In the genomic region with DNA sequence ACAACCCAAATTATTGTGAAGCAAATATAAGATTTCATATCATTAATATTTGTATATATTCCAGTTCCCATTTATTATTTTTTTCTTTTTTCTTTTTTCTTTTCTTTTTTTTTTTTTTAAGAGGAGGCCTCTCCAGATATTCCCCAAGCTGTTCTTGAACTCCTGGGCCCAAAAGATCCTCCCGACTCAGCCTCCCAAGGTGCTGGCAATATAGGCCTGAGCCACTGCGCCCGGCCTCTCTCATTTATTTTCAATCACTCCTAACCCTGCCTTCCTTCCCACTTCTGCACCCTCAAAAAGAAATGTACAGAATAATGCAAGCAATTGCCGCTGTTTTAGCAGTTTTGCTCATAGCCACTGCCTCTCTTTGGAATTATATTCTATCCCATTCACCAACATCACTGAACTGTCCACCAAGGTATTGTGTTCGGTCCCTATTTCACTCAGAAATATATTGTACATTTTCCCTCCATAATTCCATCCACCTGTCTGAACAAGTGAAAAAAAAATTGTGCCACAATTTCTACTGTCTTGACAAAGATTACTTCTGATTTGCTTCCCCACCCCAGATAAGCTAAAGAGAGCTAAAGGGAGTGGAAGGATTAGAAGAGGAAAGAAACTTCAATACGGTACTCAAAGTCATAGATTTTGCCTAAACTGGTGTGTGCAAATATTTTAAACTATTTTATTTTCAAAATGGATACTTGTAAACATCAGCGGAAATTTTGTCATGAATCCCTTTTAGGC, we compare ENCODE assay signal across 9 cellular contexts. TPM values are rescaled to one million over a fixed set of nuclear protein-coding genes. Genes with fewer than 3 reads are reported as not detected.
DNase-seq lines count a peak whose midpoint lies in the region; ATAC-seq and TF ChIP-seq lines count a peak whose summit lies in the region.
"Had no signal": no experiment of that assay in that cellular context is flagged by ENCODE, and none has a peak within 500 bp of the region (broad histone marks: within the 10 kb centered on the region; RNA-seq: fewer than 3 reads in every experiment).

No MANE protein-coding gene starts in this region.

- H3K36me3 ChIP-seq in HAP-1 (replicated peaks) = no peaks in the 10 kb centered on the region
- H3K36me3 ChIP-seq in smooth muscle cell (ENCODE audit: low read depth) = no peaks in the 10 kb centered on the region

- H3K9ac ChIP-seq in smooth muscle cell (ENCODE audit: low read depth) = no peak overlapping the region

- peaks cover 55% of the 10 kb centered on the region for H4K20me1 ChIP-seq in smooth muscle cell (ENCODE audit: low read depth)

- peaks cover 7% of the 10 kb centered on the region for H3F3A ChIP-seq in smooth muscle cell (ENCODE audit: low read depth)

- TF ChIP-seq CTCF in WI38 (IDR thresholded peaks at IDR 0.05; ENCODE audit: low read depth, low read length) (no peak), foreskin fibroblast (IDR thresholded peaks at IDR 0.05; ENCODE audit: low read depth, low read length) (no peak), smooth muscle cell (IDR thresholded peaks at IDR 0.05; ENCODE audit: borderline replicate concordance, insufficient read depth, poor library complexity, severe bottlenecking) (no peak)

- in situ Hi-C loops in HAP-1 (cut with MboI; ENCODE audit: low sequenced_read_pairs) = no loop called here

- no peaks in the 10 kb centered on the region for H3K27me3 ChIP-seq in HAP-1 (ENCODE audit: low read depth)
- no peaks in the 10 kb centered on the region for H3K27me3 ChIP-seq in smooth muscle cell (ENCODE audit: low read depth)

- no peak overlapping the region for H3K27ac ChIP-seq in smooth muscle cell (ENCODE audit: low read depth)

- WGBS in smooth muscle cell (ENCODE audit: low lambda C conversion rate) = 88% methylated on average over 7 of the region's 7 CpGs

- H3K4me3 ChIP-seq in HAP-1 (peak overlapping the region; percentile 56), WI38 (ENCODE audit: low read depth, low read length) (peak overlapping the region; percentile 92), foreskin fibroblast (ENCODE audit: low read depth in 1 of 2, low read length in 2 of 2) (peak overlapping the region; percentile 79 to 89), smooth muscle cell (peak overlapping the region; percentile 91)

- H3K9me3 ChIP-seq in HAP-1 (no peaks in the 10 kb centered on the region), smooth muscle cell (replicated peaks; ENCODE audit: low read depth) (no peaks in the 10 kb centered on the region)

- peak overlapping the region; percentile 98 for H3K4me2 ChIP-seq in smooth muscle cell

- H2AFZ ChIP-seq in smooth muscle cell (ENCODE audit: low read depth) = no peak overlapping the region

- ATAC-seq in HG02885 (IDR thresholded peaks at IDR 0.05; ENCODE audit: poor library complexity, unreplicated experiment) (no peak), GM19455 (IDR thresholded peaks at IDR 0.05; ENCODE audit: unreplicated experiment) (no peak), GM21825 (IDR thresholded peaks at IDR 0.05; ENCODE audit: unreplicated experiment) (no peak), GM18861 (IDR thresholded peaks at IDR 0.05; ENCODE audit: unreplicated experiment) (no peak)

- peaks cover 56% of the 10 kb centered on the region for H3K79me2 ChIP-seq in smooth muscle cell (ENCODE audit: low read depth)

- no peak for DNase-seq in HAP-1 (ENCODE audit: low spot score in 2 of 2)
- DNase-seq in foreskin fibroblast = no peak
- DNase-seq in smooth muscle cell (lab: John Stamatoyannopoulos, UW; ENCODE audit: unreplicated experiment) = no peak
- DNase-seq: NCI-H2081 treated with DMSO at 0.1 percent for 48 hours had no signal

- peaks cover 29% of the 10 kb centered on the region for H3K4me1 ChIP-seq in HAP-1
- H3K4me1 ChIP-seq in smooth muscle cell (ENCODE audit: low read depth) = peaks cover 12% of the 10 kb centered on the region

RNA-seq across cellular contexts. Expression of a gene that starts 1.9 kb away (rescaled TPM):
- 17.2 and 23.8 TPM in 2 replicates for total RNA-seq in smooth muscle cell
- 17.1 and 25.4 TPM in 2 replicates for polyA plus RNA-seq in smooth muscle cell

RNA-seq across cellular contexts. Expression of a gene that starts 12.6 kb away (rescaled TPM):
- 42.7 and 42.9 TPM in 2 replicates for total RNA-seq in smooth muscle cell
- 16.2 and 19.1 TPM in 2 replicates for polyA plus RNA-seq in smooth muscle cell
